ENCODE assay signal across 15 cellular contexts in the genomic region with DNA sequence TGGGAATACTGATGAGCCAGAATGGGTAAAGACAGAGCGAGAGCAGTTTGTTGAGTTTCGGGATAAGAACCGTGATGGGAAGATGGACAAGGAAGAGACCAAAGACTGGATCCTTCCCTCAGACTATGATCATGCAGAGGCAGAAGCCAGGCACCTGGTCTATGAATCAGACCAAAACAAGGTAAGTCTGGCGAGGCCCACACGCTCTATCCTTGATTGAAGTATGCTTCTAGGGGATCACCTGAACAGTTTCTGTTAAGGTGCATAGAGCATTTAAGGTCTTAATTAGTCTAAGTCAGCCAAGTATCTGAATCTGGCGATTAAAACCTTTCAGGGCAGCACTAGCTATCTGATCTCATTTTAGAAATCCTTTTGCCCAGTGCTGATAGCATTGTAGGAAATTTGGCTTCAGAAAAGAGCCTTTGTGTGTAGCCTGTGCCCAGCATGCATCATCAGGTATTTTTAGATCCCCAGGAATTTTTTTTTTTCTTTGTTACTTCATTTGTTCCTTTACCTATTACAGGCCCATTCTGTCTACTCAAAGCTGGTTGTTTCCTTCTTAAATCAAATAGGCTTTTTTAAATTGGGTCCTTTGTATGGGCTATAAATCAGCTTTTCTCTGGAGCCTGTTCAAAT. TPM values are rescaled to one million over a fixed set of nuclear protein-coding genes. Genes with fewer than 3 reads are reported as not detected.
"Had no signal": no experiment of that assay in that cellular context is flagged by ENCODE, and none has a peak within 500 bp of the region (broad histone marks: within the 10 kb centered on the region; RNA-seq: fewer than 3 reads in every experiment).

No MANE protein-coding gene starts in this region.

- H3K4me1 ChIP-seq: right lobe of liver, SJSA1 had no signal

- ATAC-seq: mucosa of descending colon; natural killer cell treated with Interleukin-12 subunit alpha and Interleukin-12 subunit beta and Interleukin-15 and Interleukin-18, amount 100 ng/mL, for 72 hours; right lobe of liver; stimulated activated naive CD8-positive, alpha-beta T cell treated with anti-CD3 and anti-CD28 coated beads, Interleukin-15, amount 100 ng/mL, for 72 hours had no signal

- H3K9me3 ChIP-seq: mucosa of descending colon, right lobe of liver, SJSA1 had no signal

- H3K27me3 ChIP-seq: right lobe of liver, SJSA1 had no signal

- H3K27ac ChIP-seq: right lobe of liver, SJSA1 had no signal

- H3K4me3 ChIP-seq: mucosa of descending colon, right lobe of liver, SJSA1 had no signal

- DNase-seq: activated CD4-positive, CD25-positive, alpha-beta regulatory T cell treated with anti-CD3 and anti-CD28 coated beads, Interleukin-2, amount 50 U/mL, for 72 hours; activated naive CD4-positive, alpha-beta T cell treated with anti-CD3 and anti-CD28 coated beads for 36 hours; central memory CD4-positive, alpha-beta T cell; effector memory CD4-positive, alpha-beta T cell; mucosa of descending colon; occipital lobe; right lobe of liver; stimulated activated naive CD8-positive, alpha-beta T cell treated with anti-CD3 and anti-CD28 coated beads, Interleukin-15, amount 100 ng/mL, for 72 hours had no signal

RNA-seq across cellular contexts. Expression of gene OPN1SW, which starts 8.0 kb away (rescaled TPM):
- total RNA-seq: activated naive CD4-positive, alpha-beta T cell treated with anti-CD3 and anti-CD28 coated beads for 36 hours; activated T-helper 2 cell treated with anti-CD3 and anti-CD28 coated beads, Interferon-gamma antibody, Interleukin-2, Interleukin-4, amounts not matched to agents 10 μg/mL and 5 μg/mL and 100 μg/mL, durations not matched to agents 14 hours and 24 hours and 36 hours; fibroblast of lung; frontal cortex; mucosa of descending colon; natural killer cell treated with Interleukin-12 subunit alpha and Interleukin-12 subunit beta and Interleukin-15 and Interleukin-18, amount 100 ng/mL, for 72 hours; occipital lobe; posterior vena cava; right lobe of liver; SJSA1; ureter had no signal
